Comparison of ENCODE assay signal across 8 cellular contexts in genomic region chr4:26862381-26862915, GRCh38. TPM values are rescaled to one million over a fixed set of nuclear protein-coding genes. Genes with fewer than 3 reads are reported as not detected.
A peak's percentile ranks its signal among the peaks of the same experiment; 100 is the strongest.
DNase-seq lines count a peak whose midpoint lies in the region; ATAC-seq, FAIRE-seq and TF ChIP-seq lines count a peak whose summit lies in the region.

No MANE protein-coding gene starts in this region.

- TF ChIP-seq EP300 in suprapubic skin (IDR thresholded peaks at IDR 0.05): no peak

- H3K27me3 ChIP-seq in suprapubic skin: no peaks in the 10 kb centered on the region

- no peak for ATAC-seq in activated CD8-positive, alpha-beta T cell treated with anti-CD3 and anti-CD28 coated beads for 36 hours

- POLR2A ChIA-PET in activated CD4-positive, alpha-beta T cell treated with anti-CD3 and anti-CD28 coated beads, Interleukin-2, amount 10 ng/mL, durations not matched to agents 7 days and 5 days (lab: Charles Lee): interaction anchor here (0.7 kb wide), 1 partner anchor 148 kb away, joined by 7 read pairs; no protein-coding TSS in a partner anchor
- POLR2A ChIA-PET in activated CD8-positive, alpha-beta T cell treated with anti-CD3 and anti-CD28 coated beads for 36 hours (lab: Charles Lee): interaction anchor here (0.7 to 4.2 kb wide), 8 partner anchors 12 to 146 kb away, joined by 3 to 39 read pairs (median 16); no protein-coding TSS in a partner anchor

- H3K4me1 Mint-ChIP-seq in activated CD4-positive, alpha-beta T cell treated with anti-CD3 and anti-CD28 coated beads, Interleukin-2, amount 10 ng/mL, durations not matched to agents 7 days and 5 days: peaks cover 58% of the 10 kb centered on the region
- peaks cover 55% of the 10 kb centered on the region for H3K4me1 Mint-ChIP-seq in activated CD8-positive, alpha-beta T cell treated with anti-CD3 and anti-CD28 coated beads for 36 hours (ENCODE audit: low read depth)

- H3K27ac ChIP-seq in kidney (ENCODE audit: low read depth in 2 of 2, low read length in 2 of 2) (no peak overlapping the region), suprapubic skin (peak overlapping the region; percentile 98)

- intact Hi-C loops in activated CD8-positive, alpha-beta T cell treated with anti-CD3 and anti-CD28 coated beads for 36 hours (cut with micrococcal nuclease): loop anchor here (5.0 to 10.0 kb wide), 3 partner anchors 140 to 538 kb away; partner anchors contain the start of gene RBPJ
- intact Hi-C loops in kidney (cut with DNase I): no loop called here

- TF ChIP-seq POLR2A in suprapubic skin (IDR thresholded peaks at IDR 0.05) (no peak), H54 (IDR thresholded peaks at IDR 0.05; ENCODE audit: low read depth, low read length) (no peak)

- no peaks in the 10 kb centered on the region for H3K9me3 Mint-ChIP-seq in activated CD4-positive, alpha-beta T cell treated with anti-CD3 and anti-CD28 coated beads, Interleukin-2, amount 10 ng/mL, durations not matched to agents 7 days and 5 days
- H3K9me3 Mint-ChIP-seq in activated CD8-positive, alpha-beta T cell treated with anti-CD3 and anti-CD28 coated beads for 36 hours: no peaks in the 10 kb centered on the region

- H3K27me3 Mint-ChIP-seq in activated CD4-positive, alpha-beta T cell treated with anti-CD3 and anti-CD28 coated beads, Interleukin-2, amount 10 ng/mL, durations not matched to agents 7 days and 5 days: no peaks in the 10 kb centered on the region
- no peaks in the 10 kb centered on the region for H3K27me3 Mint-ChIP-seq in activated CD8-positive, alpha-beta T cell treated with anti-CD3 and anti-CD28 coated beads for 36 hours

- H3K27ac Mint-ChIP-seq in activated CD4-positive, alpha-beta T cell treated with anti-CD3 and anti-CD28 coated beads, Interleukin-2, amount 10 ng/mL, durations not matched to agents 7 days and 5 days: peak overlapping the region; percentile 99
- peak overlapping the region; percentile 12 for H3K27ac Mint-ChIP-seq in activated CD8-positive, alpha-beta T cell treated with anti-CD3 and anti-CD28 coated beads for 36 hours

- 6% methylated on average over 3 of the region's 3 CpGs for WGBS in suprapubic skin

- peak overlapping the region; percentile 86 to 93 for H3K4me3 ChIP-seq in kidney (ENCODE audit: low read length in 2 of 2)
- peak overlapping the region; percentile 98 for H3K4me3 ChIP-seq in suprapubic skin

- H3K36me3 Mint-ChIP-seq in activated CD4-positive, alpha-beta T cell treated with anti-CD3 and anti-CD28 coated beads, Interleukin-2, amount 10 ng/mL, durations not matched to agents 7 days and 5 days (ENCODE audit: low read depth): peaks cover 6% of the 10 kb centered on the region
- peaks cover 8% of the 10 kb centered on the region for H3K36me3 Mint-ChIP-seq in activated CD8-positive, alpha-beta T cell treated with anti-CD3 and anti-CD28 coated beads for 36 hours (ENCODE audit: low read depth)

- H3K36me3 ChIP-seq in kidney (ENCODE audit: control insufficient read depth in 1 of 2, insufficient read depth in 2 of 2, low read length in 2 of 2): no peaks in the 10 kb centered on the region
- H3K36me3 ChIP-seq in suprapubic skin: no peaks in the 10 kb centered on the region

- peaks cover 8 to 21% of the 10 kb centered on the region in 2 donors for H3K4me1 ChIP-seq in kidney (ENCODE audit: control insufficient read depth in 1 of 2, insufficient read depth in 1 of 2, low read depth in 1 of 2, low read length in 2 of 2)
- peaks cover 63% of the 10 kb centered on the region for H3K4me1 ChIP-seq in suprapubic skin

- CTCF ChIA-PET in activated CD4-positive, alpha-beta T cell treated with anti-CD3 and anti-CD28 coated beads, Interleukin-2, amount 10 ng/mL, durations not matched to agents 7 days and 5 days (lab: Charles Lee): interaction anchor here (0.8 to 0.9 kb wide), 3 partner anchors 10 to 545 kb away, joined by 3 to 4 read pairs (median 3); no protein-coding TSS in a partner anchor
- CTCF ChIA-PET in activated CD8-positive, alpha-beta T cell treated with anti-CD3 and anti-CD28 coated beads for 36 hours (lab: Charles Lee): interaction anchor here (2.3 to 6.0 kb wide), 2 partner anchors 11 to 142 kb away, joined by 8 to 52 read pairs; no protein-coding TSS in a partner anchor

- H3K4me3 Mint-ChIP-seq in activated CD4-positive, alpha-beta T cell treated with anti-CD3 and anti-CD28 coated beads, Interleukin-2, amount 10 ng/mL, durations not matched to agents 7 days and 5 days: peak overlapping the region; percentile 86
- H3K4me3 Mint-ChIP-seq in activated CD8-positive, alpha-beta T cell treated with anti-CD3 and anti-CD28 coated beads for 36 hours: peak overlapping the region; percentile 91

- TF ChIP-seq CTCF in activated CD8-positive, alpha-beta T cell treated with anti-CD3 and anti-CD28 coated beads for 36 hours (IDR thresholded peaks at IDR 0.05): no peak
- no peak for TF ChIP-seq CTCF in kidney (IDR thresholded peaks at IDR 0.05; ENCODE audit: borderline replicate concordance, extremely low read depth, insufficient read depth)
- TF ChIP-seq CTCF in suprapubic skin (IDR thresholded peaks at IDR 0.05): no peak

- peak overlapping the region in 1 of 2 donors; percentile 47 for H3K9ac ChIP-seq in kidney (ENCODE audit: low read length in 2 of 2)

- H3K9me3 ChIP-seq in kidney (ENCODE audit: control insufficient read depth in 1 of 2, low read length in 2 of 2): no peaks in the 10 kb centered on the region
- no peaks in the 10 kb centered on the region for H3K9me3 ChIP-seq in suprapubic skin

- no peak for FAIRE-seq in kidney (lab: Jason Lieb, UNC)
- no peak for FAIRE-seq in H54 (lab: Jason Lieb, UNC)
- FAIRE-seq in frontal cortex (lab: Jason Lieb, UNC): no peak

- no peak for DNase-seq in activated CD4-positive, alpha-beta T cell treated with anti-CD3 and anti-CD28 coated beads, Interleukin-2, amount 10 ng/mL, durations not matched to agents 7 days and 5 days
- DNase-seq in activated CD4-positive, alpha-beta T cell treated with anti-CD3 and anti-CD28 coated beads, Interleukin-2, amount 50 U/mL, for 48 hours: no peak
- DNase-seq in activated CD8-positive, alpha-beta T cell treated with anti-CD3 and anti-CD28 coated beads for 36 hours: no peak
- DNase-seq in kidney: no peak
- no peak for DNase-seq in suprapubic skin (ENCODE audit: low spot score in 2 of 2)
- DNase-seq in H54 (ENCODE audit: insufficient read length, low spot score): no peak
- no peak for DNase-seq in NOMO-1 (lab: John Stamatoyannopoulos, UW; ENCODE audit: unreplicated experiment in 2 of 2)
- DNase-seq in frontal cortex (ENCODE audit: low spot score in 2 of 2): no peak

RNA-seq across cellular contexts. Expression of gene STIM2, which starts 1.8 kb away (rescaled TPM):
- total RNA-seq in activated CD4-positive, alpha-beta T cell treated with anti-CD3 and anti-CD28 coated beads, Interleukin-2, amount 10 ng/mL, durations not matched to agents 7 days and 5 days: 10 to 100 TPM; 56.2 to 61.0 TPM
- total RNA-seq in activated CD8-positive, alpha-beta T cell treated with anti-CD3 and anti-CD28 coated beads for 36 hours: 10 to 100 TPM; 44.4 to 46.6 TPM
- total RNA-seq in kidney (38.9 TPM), suprapubic skin (10 to 100 TPM; 20.2 to 37.3 (median 27.5) TPM), frontal cortex (22.8 TPM)
- 27.8 TPM for polyA plus RNA-seq in kidney (ENCODE audit: insufficient read depth, low read depth, low replicate concordance)
